Comparison of ENCODE assay signal across 8 cellular contexts in genomic region chr3:105837143-105837740, GRCh38. TPM values are rescaled to one million over a fixed set of nuclear protein-coding genes. Genes with fewer than 3 reads are reported as not detected.
DNase-seq lines count a peak whose midpoint lies in the region; ATAC-seq and TF ChIP-seq lines count a peak whose summit lies in the region.

No MANE protein-coding gene starts in this region.

- no peaks in the 10 kb centered on the region for H3K9me3 Mint-ChIP-seq in mesothelial cell of epicardium

- no peak for TF ChIP-seq CTCF in mesothelial cell of epicardium (IDR thresholded peaks at IDR 0.05; ENCODE audit: unreplicated experiment)
- TF ChIP-seq CTCF in foreskin keratinocyte (conservative IDR thresholded peaks at IDR 0.05), result no peak

- H3K27me3 ChIP-seq in foreskin keratinocyte, result no peaks in the 10 kb centered on the region

- no peak overlapping the region for H3K4me3 Mint-ChIP-seq in mesothelial cell of epicardium

- peaks cover 36% of the 10 kb centered on the region for H3K36me3 Mint-ChIP-seq in mesothelial cell of epicardium

- ATAC-seq in GM18873 (IDR thresholded peaks at IDR 0.05; ENCODE audit: low FRiP score, unreplicated experiment) (peak; percentile 97), HG02571 (IDR thresholded peaks at IDR 0.05; ENCODE audit: unreplicated experiment) (peak; percentile 85), foreskin keratinocyte (no peak)

- peaks cover 33% of the 10 kb centered on the region for H3K4me1 Mint-ChIP-seq in mesothelial cell of epicardium

- H3K27ac ChIP-seq in foreskin keratinocyte, result no peak overlapping the region

- H3K27me3 Mint-ChIP-seq in mesothelial cell of epicardium (ENCODE audit: low read depth), result no peaks in the 10 kb centered on the region

- DNase-seq in NCI-H524 (lab: John Stamatoyannopoulos, UW), result peak; percentile 49 to 79
- no peak for DNase-seq in mesothelial cell of epicardium (ENCODE audit: low spot score in 2 of 2, unreplicated experiment in 2 of 2)
- no peak for DNase-seq in islet precursor cell
- DNase-seq in foreskin keratinocyte, result no peak
- DNase-seq in kidney glomerular epithelial cell (lab: John Stamatoyannopoulos, UW), result no peak
- no peak for DNase-seq in NCI-H2227 (lab: John Stamatoyannopoulos, UW; ENCODE audit: unreplicated experiment)

- peaks cover 9% of the 10 kb centered on the region for H3K4me1 ChIP-seq in foreskin keratinocyte

- H3K27ac Mint-ChIP-seq in mesothelial cell of epicardium, result peak overlapping the region; percentile 10

RNA-seq across cellular contexts. Expression of gene CBLB, which starts 31.6 kb away (rescaled TPM):
- total RNA-seq in mesothelial cell of epicardium, result 101 to 116 TPM (median 108 TPM) in 3 replicates
- total RNA-seq in foreskin keratinocyte, result 5.3 and 8.2 TPM in 2 replicates
- polyA plus RNA-seq in foreskin keratinocyte, result 3.3 TPM in 2 replicates

Comparison
In these comparisons a context has a peak if more than half of its experiments do, and no peak if none do; other contexts are left out.
1. DNase-seq: peak in NCI-H524 (2 of 2); none in mesothelial cell of epicardium (0 of 2), islet precursor cell (single experiment), foreskin keratinocyte (0 of 2), kidney glomerular epithelial cell (single experiment) and NCI-H2227 (single experiment).
2. RNA of gene CBLB, which starts 31.6 kb away (total RNA-seq): 101 to 116 TPM in mesothelial cell of epicardium; 5.3 to 8.2 TPM in foreskin keratinocyte; every median in the first group is over 10 times any median in the second.